ENCODE assay signal across 25 cellular contexts in the genomic region with DNA sequence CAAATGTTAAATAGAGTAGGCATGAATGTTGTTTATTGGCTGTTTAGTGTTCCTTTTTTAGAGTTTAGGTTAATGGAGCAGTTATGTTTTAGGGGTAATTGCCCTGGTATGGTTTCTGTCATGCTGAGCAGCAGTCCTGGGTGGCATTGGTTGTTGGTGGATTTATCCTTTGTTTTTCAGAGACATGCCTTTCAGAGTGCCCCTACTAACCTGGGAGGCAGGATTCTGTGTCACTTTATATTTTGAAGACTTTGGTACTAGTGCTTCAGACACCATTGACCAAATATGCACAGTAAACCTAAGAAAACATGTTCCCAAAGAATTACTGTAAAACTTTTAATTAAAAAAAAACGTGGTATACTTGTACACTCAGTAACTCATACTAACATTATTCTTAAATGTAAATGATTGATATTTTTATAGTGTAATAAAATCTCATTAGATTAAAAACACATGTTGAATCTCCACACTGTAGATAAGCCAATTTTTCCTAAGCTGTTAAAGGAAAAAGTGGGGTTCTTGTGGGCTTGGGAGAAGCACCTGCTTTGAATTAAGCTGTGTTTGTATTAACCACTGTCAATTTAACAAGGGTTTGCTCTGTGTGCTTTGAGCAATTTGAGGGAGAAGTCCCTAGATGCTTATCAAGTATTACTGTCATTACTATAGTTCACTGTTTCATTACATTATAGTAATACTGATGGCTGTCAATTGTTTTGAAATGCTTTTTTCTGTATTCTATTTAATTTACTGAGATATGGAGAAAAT.
DNase-seq lines count a peak whose midpoint lies in the region; ATAC-seq and TF ChIP-seq lines count a peak whose summit lies in the region.
"Had no signal": no experiment of that assay in that cellular context is flagged by ENCODE, and none has a peak within 500 bp of the region (broad histone marks: within the 10 kb centered on the region; RNA-seq: fewer than 3 reads in every experiment).

No MANE protein-coding gene starts in this region.

- TF ChIP-seq EP300 in neural cell (conservative IDR thresholded peaks at IDR 0.05; ENCODE audit: poor library complexity, severe bottlenecking): no peak

- H3K4me2 ChIP-seq in neural cell (ENCODE audit: low read length): no peak overlapping the region

- no peaks in the 10 kb centered on the region for H4K20me1 ChIP-seq in neural cell (ENCODE audit: insufficient read depth)

- H3K27ac ChIP-seq in neural cell (ENCODE audit: low read length) (peak overlapping the region; percentile 66), thyroid gland (no peak overlapping the region)
- H3K27ac ChIP-seq: body of pancreas, tibial artery had no signal

- no peaks in the 10 kb centered on the region for H3K36me3 ChIP-seq in BE2C
- H3K36me3 ChIP-seq in neural cell (ENCODE audit: insufficient read depth, low read length): no peaks in the 10 kb centered on the region
- H3K36me3 ChIP-seq in thyroid gland: no peaks in the 10 kb centered on the region
- H3K36me3 ChIP-seq: tibial artery had no signal

- peaks cover 3% of the 10 kb centered on the region; the same call in 1 of the 2 replicates for H3K9me3 Mint-ChIP-seq in HFFc6
- H3K9me3 Mint-ChIP-seq: endodermal cell had no signal

- peaks cover 35% of the 10 kb centered on the region for H3K36me3 Mint-ChIP-seq in HFFc6 (ENCODE audit: low read depth)
- H3K36me3 Mint-ChIP-seq: natural killer cell treated with Interleukin-12 subunit alpha and Interleukin-12 subunit beta and Interleukin-15 and Interleukin-18, amount 100 ng/mL, for 72 hours had no signal

- WGBS in thyroid gland, 2 donors: 35 to 40% methylated on average over 1 of the region's 1 CpG

- H3K4me1 ChIP-seq in BE2C (peaks cover 20% of the 10 kb centered on the region; the same call in 1 of the 2 replicates), thyroid gland (peaks cover 38 to 61% of the 10 kb centered on the region in 2 donors)

- DNase-seq in BE2C (peak; percentile 15), HFFc6 (no peak), fibroblast of mammary gland (ENCODE audit: low read depth) (peak; percentile 43), thyroid gland (no peak), iPS-NIHi11 (ENCODE audit: low spot score) (no peak)
- DNase-seq: activated CD4-positive, alpha-beta T cell treated with anti-CD3 and anti-CD28 coated beads, Interleukin-2, amount 10 ng/mL, durations not matched to agents 7 days and 5 days; activated CD8-positive, alpha-beta memory T cell treated with anti-CD3 and anti-CD28 coated beads, Interleukin-2, amount 50 U/mL, for 4 hours; activated naive CD8-positive, alpha-beta T cell treated with anti-CD3 and anti-CD28 coated beads, Interleukin-2, amount 50 U/mL, for 24 hours; AML-193; body of pancreas; DMS79; endodermal cell; hypothalamus; Kasumi-1; NCI-H1092 treated with DMSO at 0.1 percent for 48 hours; NCI-H524; Right ventricle myocardium superior; stimulated activated CD4-positive, alpha-beta T cell treated with anti-CD3 and anti-CD28 coated beads, Interleukin-2, amount 100 ng/mL, for 24 hours; stimulated activated naive CD4-positive, alpha-beta T cell treated with Interleukin-2 at 50 U/mL for 16 hours; tibial artery had no signal

- TF ChIP-seq POLR2A in thyroid gland (IDR thresholded peaks at IDR 0.05): no peak

- H3K27ac Mint-ChIP-seq in HFFc6: peak overlapping the region; percentile 71
- H3K27ac Mint-ChIP-seq: activated CD4-positive, alpha-beta T cell treated with anti-CD3 and anti-CD28 coated beads, Interleukin-2, amount 10 ng/mL, durations not matched to agents 7 days and 5 days; activated naive CD8-positive, alpha-beta T cell treated with anti-CD3 and anti-CD28 coated beads, Interleukin-2, amount 50 U/mL, for 24 hours; endodermal cell; natural killer cell treated with Interleukin-12 subunit alpha and Interleukin-12 subunit beta and Interleukin-15 and Interleukin-18, amount 100 ng/mL, for 72 hours; progenitor cell of endocrine pancreas had no signal

- H3K27me3 ChIP-seq in BE2C (no peaks in the 10 kb centered on the region), neural cell (ENCODE audit: insufficient read depth, low read depth, low read length) (no peaks in the 10 kb centered on the region), thyroid gland (no peaks in the 10 kb centered on the region)
- H3K27me3 ChIP-seq: body of pancreas, tibial artery had no signal

- intact Hi-C loops in thyroid gland (cut with DNase I): no loop called here

- H3F3A ChIP-seq in neural cell (ENCODE audit: insufficient read depth, low read length, poor library complexity, severe bottlenecking): no peaks in the 10 kb centered on the region

- no peaks in the 10 kb centered on the region for H3K79me2 ChIP-seq in neural cell (replicated peaks; ENCODE audit: insufficient read depth, low read length)

- no peaks in the 10 kb centered on the region for H3K9me2 ChIP-seq in neural cell (ENCODE audit: insufficient read depth, low read length)

- no peak overlapping the region for H3K4me3 ChIP-seq in BE2C (ENCODE audit: low read depth, low read length)
- no peak overlapping the region for H3K4me3 ChIP-seq in fibroblast of mammary gland (ENCODE audit: control insufficient read depth, low read depth, low read length)
- H3K4me3 ChIP-seq in neural cell (ENCODE audit: low read length): no peak overlapping the region
- H3K4me3 ChIP-seq in thyroid gland (replicated peaks in 1 of 3): no peak overlapping the region
- H3K4me3 ChIP-seq: body of pancreas, tibial artery had no signal

- H3K9me3 ChIP-seq in BE2C (no peaks in the 10 kb centered on the region), neural cell (ENCODE audit: low read length) (no peaks in the 10 kb centered on the region), thyroid gland (no peaks in the 10 kb centered on the region)
- H3K9me3 ChIP-seq: body of pancreas, tibial artery had no signal

- peak overlapping the region; percentile 73 for H3K4me3 Mint-ChIP-seq in HFFc6
- H3K4me3 Mint-ChIP-seq: activated CD4-positive, alpha-beta T cell treated with anti-CD3 and anti-CD28 coated beads, Interleukin-2, amount 10 ng/mL, durations not matched to agents 7 days and 5 days; activated naive CD8-positive, alpha-beta T cell treated with anti-CD3 and anti-CD28 coated beads, Interleukin-2, amount 50 U/mL, for 24 hours; endodermal cell; natural killer cell treated with Interleukin-12 subunit alpha and Interleukin-12 subunit beta and Interleukin-15 and Interleukin-18, amount 100 ng/mL, for 72 hours had no signal

- TF ChIP-seq CTCF in BE2C (IDR thresholded peaks at IDR 0.05; ENCODE audit: low read depth, low read length): no peak
- TF ChIP-seq CTCF in HFFc6 (IDR thresholded peaks at IDR 0.05): no peak
- no peak for TF ChIP-seq CTCF in fibroblast of mammary gland (conservative IDR thresholded peaks at IDR 0.05; ENCODE audit: control insufficient read depth, insufficient read depth, low read depth, low read length)
- TF ChIP-seq CTCF in neural cell (IDR thresholded peaks at IDR 0.05; ENCODE audit: poor library complexity, severe bottlenecking): no peak
- no peak for TF ChIP-seq CTCF in thyroid gland (IDR thresholded peaks at IDR 0.05)

- TF ChIP-seq RAD21 in neural cell (conservative IDR thresholded peaks at IDR 0.05): no peak

- H2AFZ ChIP-seq in neural cell (ENCODE audit: low read depth, low read length): no peak overlapping the region

- no peak overlapping the region for H3K9ac ChIP-seq in neural cell (ENCODE audit: low read length)

- peaks cover 97% of the 10 kb centered on the region for H3K4me1 Mint-ChIP-seq in HFFc6 (ENCODE audit: low read depth)

- H3K27me3 Mint-ChIP-seq in HFFc6 (ENCODE audit: insufficient read depth): peaks cover 15% of the 10 kb centered on the region
- H3K27me3 Mint-ChIP-seq: activated CD4-positive, alpha-beta T cell treated with anti-CD3 and anti-CD28 coated beads, Interleukin-2, amount 10 ng/mL, durations not matched to agents 7 days and 5 days; activated naive CD8-positive, alpha-beta T cell treated with anti-CD3 and anti-CD28 coated beads, Interleukin-2, amount 50 U/mL, for 24 hours; natural killer cell treated with Interleukin-12 subunit alpha and Interleukin-12 subunit beta and Interleukin-15 and Interleukin-18, amount 100 ng/mL, for 72 hours; progenitor cell of endocrine pancreas had no signal

- no peak for ATAC-seq in HG03571 (IDR thresholded peaks at IDR 0.05; ENCODE audit: unreplicated experiment)
- no peak for ATAC-seq in GM21737 (IDR thresholded peaks at IDR 0.05; ENCODE audit: unreplicated experiment)
- ATAC-seq: activated naive CD8-positive, alpha-beta T cell treated with anti-CD3 and anti-CD28 coated beads, Interleukin-2, amount 50 U/mL, for 24 hours; body of pancreas; natural killer cell treated with Interleukin-12 subunit alpha and Interleukin-12 subunit beta and Interleukin-15 and Interleukin-18, amount 100 ng/mL, for 72 hours had no signal

TF ChIP-seq in neural cell, 6 proteins besides CTCF, POLR2A, EP300 and RAD21 (continues in another document):
- TF ChIP-seq TAF1 (IDR thresholded peaks at IDR 0.05; ENCODE audit: low read depth) (no peak), MXI1 (conservative IDR thresholded peaks at IDR 0.05; ENCODE audit: poor library complexity, severe bottlenecking) (no peak), SMC3 (conservative IDR thresholded peaks at IDR 0.05; ENCODE audit: poor library complexity) (no peak), REST (IDR thresholded peaks at IDR 0.05; ENCODE audit: borderline replicate concordance) (no peak), POLR2AphosphoS5 (IDR thresholded peaks at IDR 0.05) (no peak)

Comparison
In these comparisons a context has a peak if more than half of its experiments do, and no peak if none do; other contexts are left out.
1. DNase-seq: peak in BE2C (single experiment) and fibroblast of mammary gland (single experiment); none in HFFc6 (single experiment), thyroid gland (0 of 2) and iPS-NIHi11 (single experiment).